1 cellular context compared by ENCODE assay signal in the genomic region with DNA sequence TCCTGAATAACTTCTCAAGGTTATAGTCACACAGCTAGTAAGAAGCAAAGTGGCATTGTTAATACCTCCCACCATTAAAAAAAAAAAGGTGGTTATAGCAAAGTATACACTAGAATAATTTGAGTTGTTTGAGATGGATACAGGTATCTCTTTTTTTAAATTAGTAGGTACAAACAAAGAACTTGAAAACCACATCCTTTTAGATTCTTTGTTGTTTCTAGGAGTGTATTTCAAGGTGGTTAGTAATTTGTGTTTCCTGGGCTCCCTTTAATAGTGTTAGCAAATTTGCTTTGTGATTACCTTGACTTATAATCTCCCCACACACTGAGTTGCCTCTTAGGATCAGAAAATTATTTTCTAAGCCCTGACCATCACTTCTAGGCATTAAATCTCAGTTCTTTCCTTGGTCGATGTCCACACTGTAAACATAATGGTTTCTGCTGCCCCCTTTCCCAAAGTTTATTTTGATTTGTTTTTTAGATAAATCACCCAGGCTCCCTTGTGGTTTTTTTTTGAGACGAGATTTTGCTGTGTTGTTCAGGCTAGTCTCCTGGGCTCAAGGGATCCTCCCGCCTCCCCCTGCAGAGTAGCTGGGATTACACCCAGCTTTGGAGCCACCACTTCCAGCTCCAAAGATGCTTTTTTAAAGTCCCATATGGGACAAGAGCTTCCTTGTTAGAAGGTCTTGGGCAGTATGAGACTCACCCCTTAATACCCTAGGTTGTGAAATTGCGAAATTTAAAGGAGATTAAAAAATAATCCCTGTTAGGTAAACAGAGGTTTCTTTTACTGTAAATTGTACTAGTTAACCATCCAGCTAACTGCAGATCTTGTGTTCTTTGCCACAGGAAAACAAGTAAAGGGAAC.
TF ChIP-seq lines count a peak whose summit lies in the region.

No MANE protein-coding gene starts in this region.

TF ChIP-seq in endothelial cell of umbilical vein, 7 proteins besides CTCF, POLR2A, EP300 and RAD21 (continued from another document):
- TF ChIP-seq, protein P1, sequence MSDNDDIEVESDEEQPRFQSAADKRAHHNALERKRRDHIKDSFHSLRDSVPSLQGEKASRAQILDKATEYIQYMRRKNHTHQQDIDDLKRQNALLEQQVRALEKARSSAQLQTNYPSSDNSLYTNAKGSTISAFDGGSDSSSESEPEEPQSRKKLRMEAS (IDR thresholded peaks at IDR 0.05; ENCODE audit: insufficient read depth, insufficient read length): no peak
- TF ChIP-seq EZH2 (IDR thresholded peaks at IDR 0.05; ENCODE audit: borderline replicate concordance, low read depth, low read length, severe bottlenecking) (no peak), MYC (IDR thresholded peaks at IDR 0.05; ENCODE audit: low read depth, low read length) (no peak), FOS (IDR thresholded peaks at IDR 0.05; ENCODE audit: borderline replicate concordance, insufficient read depth, low read length) (no peak)
